8 cellular contexts compared by ENCODE assay signal in the genomic region with DNA sequence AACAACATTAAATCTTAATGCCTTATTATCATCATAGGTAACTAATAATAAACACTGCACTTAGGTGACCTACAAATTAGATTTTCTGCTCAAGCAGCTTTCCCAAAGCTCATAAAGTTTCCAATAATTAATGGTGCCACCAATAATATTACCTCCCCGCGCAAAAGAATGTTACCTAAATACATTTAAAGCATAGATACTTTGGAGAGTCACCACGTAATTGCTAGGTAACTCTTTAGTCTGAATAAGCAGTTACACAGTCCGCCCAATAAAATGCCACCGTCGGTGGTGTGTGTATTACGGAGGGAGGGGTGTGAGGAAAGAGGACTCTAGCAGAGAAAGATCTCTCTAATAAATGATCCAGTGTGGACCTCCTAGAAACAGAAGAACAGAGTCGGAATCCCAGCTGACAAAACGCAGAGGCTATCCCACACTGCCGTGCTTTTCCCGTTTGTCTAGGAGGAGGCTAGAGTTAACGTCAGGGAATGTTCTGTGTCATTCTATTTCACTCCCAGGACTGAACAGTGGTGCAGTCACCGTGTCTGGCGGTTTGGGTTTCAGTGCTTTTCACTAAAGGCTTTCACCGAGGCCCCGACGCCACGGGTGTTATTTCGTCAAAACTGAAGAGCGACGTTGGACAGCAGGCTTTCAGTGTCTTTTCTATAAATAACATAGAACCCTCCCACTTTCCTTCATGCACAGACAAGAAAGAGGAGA. TPM values are rescaled to one million over a fixed set of nuclear protein-coding genes. Genes with fewer than 3 reads are reported as not detected.
A peak's percentile ranks its signal among the peaks of the same experiment; 100 is the strongest.
DNase-seq lines count a peak whose midpoint lies in the region; ATAC-seq lines count a peak whose summit lies in the region.

No MANE protein-coding gene starts in this region.

- H3K27ac ChIP-seq in epithelial cell of prostate = peak overlapping the region; percentile 72

- peak; percentile 23 to 37 for DNase-seq in SHP77 (lab: John Stamatoyannopoulos, UW)
- no peak for DNase-seq in SHP77 treated with DMSO at 0.1 percent for 48 hours (lab: John Stamatoyannopoulos, UW)
- DNase-seq in NCI-H526 treated with DMSO at 0.1 percent for 48 hours (lab: John Stamatoyannopoulos, UW) = peak; percentile 61
- peak; percentile 42 for DNase-seq in activated T-cell treated with anti-CD3 and anti-CD28 coated beads for 1 hour (ENCODE audit: low read depth)
- DNase-seq in epithelial cell of prostate (ENCODE audit: low read depth, low spot score) = no peak
- peak; percentile 37 for DNase-seq in mucosa of gallbladder (ENCODE audit: low spot score)
- peak; percentile 28 for DNase-seq in stimulated activated CD8-positive, alpha-beta memory T cell treated with anti-CD3 and anti-CD28 coated beads, Interleukin-4, amount 100 ng/mL, for 24 hours (ENCODE audit: low read depth)

- ATAC-seq in HG03066 (IDR thresholded peaks at IDR 0.05; ENCODE audit: low read depth, unreplicated experiment) = peak; percentile 48

RNA-seq across cellular contexts. Expression of a gene that starts 0.6 kb away (rescaled TPM):
- total RNA-seq in mucosa of gallbladder = 21.4 TPM

Comparison
In these comparisons a context has a peak if more than half of its experiments do, and no peak if none do; other contexts are left out.
1. DNase-seq: peak in SHP77 (2 of 2), NCI-H526 treated with DMSO at 0.1 percent for 48 hours (single experiment), activated T-cell treated with anti-CD3 and anti-CD28 coated beads for 1 hour (single experiment), mucosa of gallbladder (single experiment) and stimulated activated CD8-positive, alpha-beta memory T cell treated with anti-CD3 and anti-CD28 coated beads, Interleukin-4, amount 100 ng/mL, for 24 hours (single experiment); none in SHP77 treated with DMSO at 0.1 percent for 48 hours (single experiment) and epithelial cell of prostate (single experiment).